Comparison of ENCODE assay signal across 8 cellular contexts in the genomic region with DNA sequence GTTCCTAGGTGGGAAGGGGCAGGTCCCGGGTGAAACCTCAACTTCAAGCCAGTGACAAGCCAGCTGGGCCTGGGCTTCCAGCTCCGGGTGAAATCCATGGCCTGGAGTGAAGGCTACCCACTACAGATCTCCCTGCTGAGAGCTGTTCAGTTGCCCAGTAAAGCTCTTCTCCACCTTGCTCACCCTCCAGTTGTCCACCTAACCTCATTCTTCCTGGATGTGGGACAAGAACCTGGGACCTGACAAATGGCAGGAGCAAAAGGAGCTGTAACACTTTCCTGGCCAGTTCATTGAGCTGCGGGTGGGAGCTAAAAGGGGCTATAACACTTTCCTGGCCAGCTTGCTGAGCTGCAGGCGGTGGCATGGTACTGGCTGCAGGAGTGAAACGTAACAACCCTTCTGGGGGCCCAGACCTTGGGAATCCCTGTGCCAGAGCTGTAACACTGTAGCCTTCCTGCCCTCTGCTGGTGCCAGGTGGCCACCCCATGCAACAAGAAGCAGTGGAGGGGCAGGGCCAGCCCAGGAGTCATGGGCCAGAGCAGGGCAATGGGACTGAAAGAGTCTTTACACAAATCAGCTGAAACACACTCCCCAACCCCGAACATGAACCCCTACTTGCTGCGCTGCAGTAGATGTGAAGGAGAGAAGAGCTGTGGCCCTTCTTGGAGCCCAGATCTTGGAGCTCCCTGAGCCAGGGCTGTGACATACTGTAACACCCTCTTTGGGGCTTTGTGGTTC. TPM values are rescaled to one million over a fixed set of nuclear protein-coding genes. Genes with fewer than 3 reads are reported as not detected.
DNase-seq lines count a peak whose midpoint lies in the region; ATAC-seq and TF ChIP-seq lines count a peak whose summit lies in the region.

No MANE protein-coding gene starts in this region.

- no peaks in the 10 kb centered on the region for H3K36me3 Mint-ChIP-seq in progenitor cell of endocrine pancreas (ENCODE audit: insufficient read depth)

- no peaks in the 10 kb centered on the region for H3K36me3 ChIP-seq in H7 (replicated peaks; ENCODE audit: control insufficient read depth, insufficient read depth, low read length)

- TF ChIP-seq CTCF in AG09309 (IDR thresholded peaks at IDR 0.05; ENCODE audit: control insufficient read depth, insufficient read depth, low read depth, low read length, missing control alignments) (peak; percentile 73), progenitor cell of endocrine pancreas (IDR thresholded peaks at IDR 0.05; ENCODE audit: unreplicated experiment) (no peak), omental fat pad (IDR thresholded peaks at IDR 0.05) (no peak)

- no peaks in the 10 kb centered on the region for H3K27me3 Mint-ChIP-seq in progenitor cell of endocrine pancreas

- H3K9me3 Mint-ChIP-seq in progenitor cell of endocrine pancreas (ENCODE audit: low read depth): peaks cover 4% of the 10 kb centered on the region

- H3K4me3 Mint-ChIP-seq in progenitor cell of endocrine pancreas (ENCODE audit: low read depth): no peak overlapping the region

- no peaks in the 10 kb centered on the region; the same call in 1 of the 2 replicates for H3K27me3 ChIP-seq in H7 (ENCODE audit: control insufficient read depth, insufficient read depth, low read length)

- peaks cover 22% of the 10 kb centered on the region for H3K4me1 Mint-ChIP-seq in progenitor cell of endocrine pancreas (ENCODE audit: low read depth)

- H3K4me3 ChIP-seq in AG09309 (ENCODE audit: control insufficient read depth, low read depth, low read length): no peak overlapping the region
- H3K4me3 ChIP-seq in H7 (ENCODE audit: insufficient read depth, low read depth, low read length): no peak overlapping the region

- no peak for DNase-seq in AG09309 (ENCODE audit: low read depth)
- peak; percentile 57 for DNase-seq in H7
- peak; percentile 9 for DNase-seq in SHP77 treated with DMSO at 0.1 percent for 48 hours (lab: John Stamatoyannopoulos, UW)
- DNase-seq in glomerular visceral epithelial cell (ENCODE audit: extremely low spot score): peak; percentile 49
- no peak for DNase-seq in progenitor cell of endocrine pancreas (ENCODE audit: low spot score, unreplicated experiment)
- DNase-seq in left cardiac atrium: no peak
- DNase-seq in NCI-H2227 treated with DMSO at 0.1 percent for 48 hours (lab: John Stamatoyannopoulos, UW): no peak
- no peak for DNase-seq in omental fat pad (ENCODE audit: low spot score)

- ATAC-seq in left cardiac atrium (no peak), omental fat pad (ENCODE audit: low FRiP score) (no peak)

- intact Hi-C loops in left cardiac atrium (cut with DNase I): loop anchor here in 1 of 2 donors (10.0 kb wide), 1 partner anchor 168 kb away; no protein-coding TSS in a partner anchor

- H3K27ac Mint-ChIP-seq in progenitor cell of endocrine pancreas: no peak overlapping the region

RNA-seq across cellular contexts. Expression of a gene that starts 3.6 kb away (rescaled TPM):
- 13.8 and 17.7 TPM in 2 replicates for total RNA-seq in H7 (2014; rRNA removed; shearing (Covaris generic))
- 20.7 and 20.9 TPM in 2 replicates for total RNA-seq in progenitor cell of endocrine pancreas
- total RNA-seq in left cardiac atrium: 10 to 100 TPM; 22.1 to 27.5 TPM
- total RNA-seq in omental fat pad: 10 to 100 TPM; 10.6 to 23.6 (median 20.2) TPM

RNA-seq across cellular contexts. Expression of a gene that starts 33.4 kb away (rescaled TPM):
- 29.5 and 32.3 TPM in 2 replicates for total RNA-seq in H7 (2014; rRNA removed; shearing (Covaris generic))
- 25.1 and 32.9 TPM in 2 replicates for total RNA-seq in progenitor cell of endocrine pancreas
- 10 to 100 TPM in 1 of 2 donors, 1 to 10 TPM in 1; 7.9 to 14.8 TPM for total RNA-seq in left cardiac atrium
- 10 to 100 TPM; 18.0 to 31.7 (median 23.2) TPM for total RNA-seq in omental fat pad

Comparison
In these comparisons a context has a peak if more than half of its experiments do, and no peak if none do; other contexts are left out.
1. DNase-seq: peak in H7 (single experiment), SHP77 treated with DMSO at 0.1 percent for 48 hours (single experiment) and glomerular visceral epithelial cell (single experiment); none in AG09309 (single experiment), progenitor cell of endocrine pancreas (single experiment), left cardiac atrium (single experiment), NCI-H2227 treated with DMSO at 0.1 percent for 48 hours (single experiment) and omental fat pad (single experiment).